ENCODE assay signal across 8 cellular contexts in the genomic region with DNA sequence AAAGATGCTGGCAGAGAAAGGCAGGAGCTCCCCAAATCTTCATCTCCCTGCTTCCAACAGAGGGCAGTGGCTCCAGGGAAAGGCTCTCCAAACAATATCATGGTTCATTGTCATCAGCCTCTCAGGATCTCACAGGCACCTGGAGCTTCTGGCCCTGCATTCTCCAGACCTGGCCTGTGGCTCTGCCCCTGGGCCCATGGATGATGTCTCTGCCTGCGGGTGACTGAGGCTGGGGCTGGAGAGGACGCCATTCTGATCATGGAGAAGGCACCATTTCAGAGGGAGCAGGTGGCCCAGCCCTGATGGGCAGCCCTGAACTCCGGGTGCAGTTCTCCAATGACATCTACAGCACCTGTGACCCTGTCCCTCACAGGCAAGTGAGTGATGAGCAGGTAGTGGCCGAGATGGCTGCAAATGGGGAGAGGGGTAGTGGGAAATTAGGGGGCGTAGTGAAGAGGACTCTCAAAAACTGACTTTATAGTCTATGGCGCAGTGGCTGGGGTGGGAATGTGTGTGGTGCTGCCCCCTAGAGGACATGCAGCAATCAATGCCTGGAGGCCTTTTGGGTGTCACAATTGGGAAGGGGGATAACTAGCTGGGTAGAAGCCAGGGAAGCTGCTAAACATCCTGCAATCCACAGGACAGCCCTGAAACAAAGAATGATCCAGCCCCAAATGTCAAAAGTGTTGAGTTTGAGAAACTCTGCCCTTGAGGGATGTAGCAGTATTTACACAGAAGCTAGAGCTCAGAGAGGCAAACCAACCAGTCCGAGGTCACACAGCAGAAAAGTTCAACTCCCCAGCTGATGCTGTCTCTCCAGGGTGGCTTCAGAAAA. TPM values are rescaled to one million over a fixed set of nuclear protein-coding genes. Genes with fewer than 3 reads are reported as not detected.
DNase-seq lines count a peak whose midpoint lies in the region; ATAC-seq, FAIRE-seq and TF ChIP-seq lines count a peak whose summit lies in the region.

No MANE protein-coding gene starts in this region.

- no peak for ATAC-seq in GM21526 (IDR thresholded peaks at IDR 0.05; ENCODE audit: low FRiP score, unreplicated experiment)

- TF ChIP-seq CTCF in DOHH2 (IDR thresholded peaks at IDR 0.05; ENCODE audit: low read depth, low read length, poor library complexity, severe bottlenecking) = peak; percentile 89
- TF ChIP-seq CTCF in fibroblast of lung (conservative IDR thresholded peaks at IDR 0.05 in 1 of 2, IDR thresholded peaks at IDR 0.05 in 1 of 2; ENCODE audit: low read depth in 1 of 2, low read length in 2 of 2) = peak; percentile 59 to 75
- TF ChIP-seq CTCF in osteocyte (IDR thresholded peaks at IDR 0.05) = peak; percentile 68

- H3K4me2 ChIP-seq in DOHH2 (ENCODE audit: low read length) (no peak overlapping the region), fibroblast of lung (ENCODE audit: extremely low read depth, insufficient read depth, low read length) (no peak overlapping the region)

- no peaks in the 10 kb centered on the region for H3K9me3 Mint-ChIP-seq in osteocyte (ENCODE audit: unreplicated experiment)

- no peaks in the 10 kb centered on the region for H3K79me2 ChIP-seq in DOHH2 (ENCODE audit: control insufficient read depth, low read length)
- peaks cover 26% of the 10 kb centered on the region for H3K79me2 ChIP-seq in fibroblast of lung (ENCODE audit: control insufficient read depth, insufficient read depth, low read length)

- peaks cover 34% of the 10 kb centered on the region for H3K27me3 ChIP-seq in DOHH2 (ENCODE audit: control insufficient read depth, low read length)
- no peaks in the 10 kb centered on the region for H3K27me3 ChIP-seq in fibroblast of lung (ENCODE audit: control insufficient read depth, insufficient read depth, low read length)

- no peaks in the 10 kb centered on the region for H4K20me1 ChIP-seq in DOHH2 (ENCODE audit: control insufficient read depth, insufficient read depth, low read depth, low read length)
- no peaks in the 10 kb centered on the region for H4K20me1 ChIP-seq in fibroblast of lung (ENCODE audit: control insufficient read depth, extremely low read depth, insufficient read depth, low read length)

- no peaks in the 10 kb centered on the region for H3K27me3 Mint-ChIP-seq in osteocyte (ENCODE audit: unreplicated experiment)

- H3K4me3 Mint-ChIP-seq in osteocyte (ENCODE audit: unreplicated experiment) = peak overlapping the region; percentile 83

- no peaks in the 10 kb centered on the region; the same call in 1 of the 2 replicates for H3F3A ChIP-seq in DOHH2 (ENCODE audit: control insufficient read depth, insufficient read depth)

- peak overlapping the region; percentile 88 for H3K27ac Mint-ChIP-seq in osteocyte (ENCODE audit: unreplicated experiment)

- H3K4me1 Mint-ChIP-seq in osteocyte (ENCODE audit: unreplicated experiment) = peaks cover 74% of the 10 kb centered on the region

- H2AFZ ChIP-seq in fibroblast of lung (ENCODE audit: low read length) = no peak overlapping the region

- DNase-seq in M059J (ENCODE audit: low read depth) = peak; percentile 38
- peak; percentile 73 for DNase-seq in activated CD8-positive, alpha-beta memory T cell treated with anti-CD3 and anti-CD28 coated beads, Interleukin-2, amount 50 U/mL, for 48 hours
- peak in 1 of 2 donors; percentile 58 for DNase-seq in fibroblast of lung (ENCODE audit: low read depth in 2 of 2)
- no peak for DNase-seq in osteocyte (ENCODE audit: extremely low spot score, unreplicated experiment)
- no peak for DNase-seq in DMS153 treated with DMSO at 0.1 percent for 48 hours (lab: John Stamatoyannopoulos, UW; ENCODE audit: unreplicated experiment)
- DNase-seq in frontal cortex (ENCODE audit: low spot score in 2 of 2) = no peak

- no peak overlapping the region for H3K9ac ChIP-seq in fibroblast of lung (ENCODE audit: insufficient read depth, low read length)

- no peak for FAIRE-seq in frontal cortex (lab: Jason Lieb, UNC)

- peaks cover 3% of the 10 kb centered on the region; the same call in 1 of the 2 replicates for H3K4me1 ChIP-seq in DOHH2 (ENCODE audit: control insufficient read depth, low read length)
- H3K4me1 ChIP-seq in fibroblast of lung (ENCODE audit: control insufficient read depth, extremely low read depth, insufficient read depth, low read length) = peaks cover 24% of the 10 kb centered on the region

- H3K36me3 Mint-ChIP-seq in osteocyte (ENCODE audit: unreplicated experiment) = peaks cover 17% of the 10 kb centered on the region

- no peak overlapping the region for H3K27ac ChIP-seq in DOHH2 (ENCODE audit: low read depth, low read length)
- H3K27ac ChIP-seq in fibroblast of lung (ENCODE audit: insufficient read depth, low read length) = no peak overlapping the region

- H3K4me3 ChIP-seq in DOHH2 (ENCODE audit: low read length) = no peak overlapping the region
- peak overlapping the region in 1 of 4 experiments; percentile 98 for H3K4me3 ChIP-seq in fibroblast of lung (replicated peaks in 1 of 4; ENCODE audit: control extremely low read depth in 1 of 4, insufficient read depth in 1 of 4, low read depth in 3 of 4, low read length in 4 of 4)

- H3K36me3 ChIP-seq in DOHH2 (ENCODE audit: control insufficient read depth, low read length) (no peaks in the 10 kb centered on the region), fibroblast of lung (ENCODE audit: control insufficient read depth, insufficient read depth, low read length) (no peaks in the 10 kb centered on the region)

- H3K9me3 ChIP-seq in DOHH2 (ENCODE audit: control insufficient read depth, insufficient read depth, low read length) (no peaks in the 10 kb centered on the region), fibroblast of lung (ENCODE audit: control insufficient read depth, insufficient read depth, low read depth, low read length) (no peaks in the 10 kb centered on the region)

- H3K9me2 ChIP-seq in DOHH2 (replicated peaks; ENCODE audit: control insufficient read depth, low read length) = no peaks in the 10 kb centered on the region

RNA-seq across cellular contexts. Expression of a gene that starts 3.2 kb away (rescaled TPM):
- 8.5 and 15.7 TPM in 2 replicates for total RNA-seq in M059J (2014; rRNA removed; shearing (Covaris generic))
- total RNA-seq in fibroblast of lung (21.1 and 23.9 TPM in 2 replicates), osteocyte (114 and 125 TPM in 2 replicates), frontal cortex (13.0 TPM)
- polyA plus RNA-seq in fibroblast of lung = 12.6 and 23.0 TPM in 2 replicates
- 14.4 and 25.4 TPM in 2 replicates for polyA plus RNA-seq in fibroblast of lung (2012)
- polyA minus RNA-seq in fibroblast of lung (ENCODE audit: low replicate concordance) = 25.3 and 47.1 TPM in 2 replicates

Comparison
In these comparisons a context has a peak if more than half of its experiments do, and no peak if none do; other contexts are left out.
1. DNase-seq: peak in M059J (single experiment) and activated CD8-positive, alpha-beta memory T cell treated with anti-CD3 and anti-CD28 coated beads, Interleukin-2, amount 50 U/mL, for 48 hours (single experiment); none in osteocyte (single experiment), DMS153 treated with DMSO at 0.1 percent for 48 hours (single experiment) and frontal cortex (0 of 2).
2. Peak in every context shown above with its lines, with median percentiles within 50 percentile points of each other: CTCF ChIP-seq.